ENCODE assay signal across 24 cellular contexts in genomic region chr18:48649231-48649630, GRCh38.
DNase-seq lines count a peak whose midpoint lies in the region; ATAC-seq and TF ChIP-seq lines count a peak whose summit lies in the region.
"Had no signal": no experiment of that assay in that cellular context is flagged by ENCODE, and none has a peak within 500 bp of the region (broad histone marks: within the 10 kb centered on the region; RNA-seq: fewer than 3 reads in every experiment).

No MANE protein-coding gene starts in this region.

- ATAC-seq in HG02884 (IDR thresholded peaks at IDR 0.05; ENCODE audit: unreplicated experiment), result no peak
- ATAC-seq: left lung, mucosa of descending colon, T-cell had no signal

- H3K27ac ChIP-seq in endodermal cell (ENCODE audit: low read depth, low read length), result no peak overlapping the region
- H3K27ac ChIP-seq: left lung, neutrophil, vagina had no signal

- H3K9me3 Mint-ChIP-seq in endodermal cell, result peaks cover 15% of the 10 kb centered on the region
- H3K9me3 Mint-ChIP-seq: T-cell had no signal

- peaks cover 19% of the 10 kb centered on the region for H3K4me1 Mint-ChIP-seq in endodermal cell
- H3K4me1 Mint-ChIP-seq: T-cell had no signal

- no peaks in the 10 kb centered on the region for H3K9me3 ChIP-seq in endodermal cell (ENCODE audit: control insufficient read depth, low read length)
- H3K9me3 ChIP-seq: left lung, mucosa of descending colon, neutrophil, vagina had no signal

- H3K4me1 ChIP-seq in endodermal cell (ENCODE audit: control insufficient read depth, insufficient read depth, low read length), result no peaks in the 10 kb centered on the region
- H3K4me1 ChIP-seq: left lung, vagina had no signal

- no peak overlapping the region for H3K4me3 Mint-ChIP-seq in endodermal cell
- H3K4me3 Mint-ChIP-seq: T-cell had no signal

- no peaks in the 10 kb centered on the region for H3K36me3 ChIP-seq in endodermal cell (ENCODE audit: control insufficient read depth, insufficient read depth, low read length)
- H3K36me3 ChIP-seq: left lung, neutrophil, vagina had no signal

- peak; percentile 54 for TF ChIP-seq CTCF in endodermal cell (conservative IDR thresholded peaks at IDR 0.05)
- peak; percentile 7 for TF ChIP-seq CTCF in retinal pigment epithelial cell (conservative IDR thresholded peaks at IDR 0.05; ENCODE audit: low read depth, low read length)

- peaks cover 2% of the 10 kb centered on the region for H3K27me3 Mint-ChIP-seq in endodermal cell (ENCODE audit: insufficient read depth)
- H3K27me3 Mint-ChIP-seq: T-cell had no signal

- WGBS in endodermal cell (ENCODE audit: insufficient coverage in 1 of 2, insufficient read length in 1 of 2), 2 experiments, result 56 to 70% methylated on average over 6 to 7 of the region's 7 CpGs

- H3K4me3 ChIP-seq in endodermal cell (ENCODE audit: low read length) (no peak overlapping the region), retinal pigment epithelial cell (ENCODE audit: low read length) (no peak overlapping the region)
- H3K4me3 ChIP-seq: left lung, mucosa of descending colon, vagina had no signal

- H3K27ac Mint-ChIP-seq in endodermal cell, result peak overlapping the region; percentile 76
- H3K27ac Mint-ChIP-seq: T-cell had no signal

- peaks cover 6% of the 10 kb centered on the region for H3K36me3 Mint-ChIP-seq in endodermal cell (ENCODE audit: low read depth)
- H3K36me3 Mint-ChIP-seq: T-cell had no signal

- no peak overlapping the region for H3K9ac ChIP-seq in endodermal cell (ENCODE audit: extremely low read depth, low read length, poor library complexity, severe bottlenecking)

- peak; percentile 6 for DNase-seq in NCI-H82 (lab: John Stamatoyannopoulos, UW)
- no peak for DNase-seq in NCI-H82 treated with DMSO at 0.1 percent for 48 hours (lab: John Stamatoyannopoulos, UW; ENCODE audit: unreplicated experiment)
- DNase-seq in NCI-H2227 (lab: John Stamatoyannopoulos, UW; ENCODE audit: unreplicated experiment), result peak; percentile 68
- peak; percentile 87 for DNase-seq in endodermal cell
- no peak for DNase-seq in retinal pigment epithelial cell (ENCODE audit: low read depth)
- DNase-seq in activated CD4-positive, alpha-beta T cell treated with anti-CD3 and anti-CD28 coated beads for 1 hour, result no peak
- no peak for DNase-seq in NOMO-1 (lab: John Stamatoyannopoulos, UW; ENCODE audit: unreplicated experiment in 2 of 2)
- DNase-seq: ACHN; activated gamma-delta T cell treated with Interleukin-2 at 50 U/mL for 16 hours; amniotic stem cell; C1 segment of cervical spinal cord; central memory CD4-positive, alpha-beta T cell; effector CD8-positive, alpha-beta T cell; left lung; mucosa of descending colon; NCI-H1105 treated with DMSO at 0.1 percent for 48 hours; NCI-H446 treated with DMSO at 0.1 percent for 48 hours; OCI-M1; Right ventricle myocardium superior; stimulated activated CD4-positive, alpha-beta T cell treated with anti-CD3 and anti-CD28 coated beads, Interleukin-15, amount 100 ng/mL, for 24 hours; T-cell had no signal

- no peaks in the 10 kb centered on the region for H3K27me3 ChIP-seq in endodermal cell (ENCODE audit: control insufficient read depth, insufficient read depth, low read length, poor library complexity, severe bottlenecking)
- H3K27me3 ChIP-seq: left lung, neutrophil, vagina had no signal

Comparison
In these comparisons a context has a peak if more than half of its experiments do, and no peak if none do; other contexts are left out.
1. DNase-seq: peak in NCI-H82 (single experiment), NCI-H2227 (single experiment) and endodermal cell (single experiment); none in NCI-H82 treated with DMSO at 0.1 percent for 48 hours (single experiment), retinal pigment epithelial cell (single experiment), activated CD4-positive, alpha-beta T cell treated with anti-CD3 and anti-CD28 coated beads for 1 hour (single experiment) and NOMO-1 (0 of 2).